9 cellular contexts compared by ENCODE assay signal in the genomic region with DNA sequence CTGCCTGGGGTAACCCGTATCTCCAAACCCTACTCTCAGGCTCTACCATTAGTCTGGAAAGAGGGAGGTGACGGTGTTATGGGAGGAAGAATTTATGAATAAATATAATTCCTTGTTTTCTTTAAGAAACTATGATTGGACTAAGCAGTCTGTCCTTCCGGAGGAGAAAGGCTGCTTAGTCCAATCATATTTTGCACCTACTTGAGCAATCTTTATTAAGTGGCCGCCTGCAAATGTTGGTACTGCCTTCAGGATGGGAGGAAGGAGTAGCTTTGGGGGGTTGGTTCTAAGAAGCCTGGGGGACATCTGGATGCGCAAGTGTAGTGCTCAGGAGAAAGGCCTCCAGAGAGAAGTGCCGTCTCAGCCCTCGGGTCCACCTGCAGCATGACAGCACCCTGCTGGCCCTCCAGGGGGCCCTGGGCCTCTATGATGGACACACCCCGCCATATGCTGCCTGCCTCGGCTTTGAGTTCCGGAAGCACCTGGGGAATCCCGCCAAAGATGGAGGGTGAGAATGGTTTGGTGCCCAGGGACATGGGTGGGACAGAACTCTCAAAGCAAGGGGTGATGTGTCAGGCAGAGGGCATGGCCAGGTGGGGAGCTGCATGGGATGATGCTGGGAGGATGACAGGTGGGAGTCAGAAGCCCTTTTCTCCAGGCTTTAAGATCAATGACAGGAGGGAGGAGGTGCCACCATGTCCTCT. TPM values are rescaled to one million over a fixed set of nuclear protein-coding genes. Genes with fewer than 3 reads are reported as not detected.
DNase-seq lines count a peak whose midpoint lies in the region; ATAC-seq, FAIRE-seq and TF ChIP-seq lines count a peak whose summit lies in the region.
"Had no signal": no experiment of that assay in that cellular context is flagged by ENCODE, and none has a peak within 500 bp of the region (broad histone marks: within the 10 kb centered on the region; RNA-seq: fewer than 3 reads in every experiment).

No MANE protein-coding gene starts in this region.

- H3K27ac ChIP-seq in thyroid gland, result no peak overlapping the region

- H3K27me3 Mint-ChIP-seq in activated naive CD8-positive, alpha-beta T cell treated with anti-CD3 and anti-CD28 coated beads, Interleukin-2, amount 10 ng/mL, durations not matched to agents 7 days and 5 days, result no peaks in the 10 kb centered on the region

- DNase-seq in stimulated activated CD4-positive, alpha-beta T cell treated with anti-CD3 and anti-CD28 coated beads, Interleukin-12 subunit alpha, Interleukin-12 subunit beta, amount 100 ng/mL, for 4 hours, result peak; percentile 39
- DNase-seq in stimulated activated CD4-positive, alpha-beta T cell treated with anti-CD3 and anti-CD28 coated beads, Interleukin-1b, Interleukin-23, amount 100 ng/mL, for 48 hours, result no peak
- DNase-seq in NCI-H1930 (lab: John Stamatoyannopoulos, UW), result peak; percentile 30 to 41
- DNase-seq in activated naive CD8-positive, alpha-beta T cell treated with anti-CD3 and anti-CD28 coated beads, Interleukin-2, amount 10 ng/mL, durations not matched to agents 7 days and 5 days, result no peak
- DNase-seq in thyroid gland, result peak; percentile 39 to 44
- no peak for DNase-seq in HTR-8/SVneo (ENCODE audit: insufficient read length, low spot score)

- ATAC-seq in activated naive CD8-positive, alpha-beta T cell treated with anti-CD3 and anti-CD28 coated beads, Interleukin-2, amount 10 ng/mL, durations not matched to agents 7 days and 5 days (ENCODE audit: low read depth), result peak; percentile 9
- ATAC-seq in GM21786 (IDR thresholded peaks at IDR 0.05; ENCODE audit: unreplicated experiment) (no peak), HG02981 (IDR thresholded peaks at IDR 0.05; ENCODE audit: unreplicated experiment) (no peak)

- no peaks in the 10 kb centered on the region for H3K36me3 Mint-ChIP-seq in activated naive CD8-positive, alpha-beta T cell treated with anti-CD3 and anti-CD28 coated beads, Interleukin-2, amount 10 ng/mL, durations not matched to agents 7 days and 5 days

- H3K9me3 ChIP-seq in thyroid gland, result no peaks in the 10 kb centered on the region

- H3K27ac Mint-ChIP-seq in activated naive CD8-positive, alpha-beta T cell treated with anti-CD3 and anti-CD28 coated beads, Interleukin-2, amount 10 ng/mL, durations not matched to agents 7 days and 5 days, result peak overlapping the region; percentile 25

- H3K4me3 Mint-ChIP-seq in activated naive CD8-positive, alpha-beta T cell treated with anti-CD3 and anti-CD28 coated beads, Interleukin-2, amount 10 ng/mL, durations not matched to agents 7 days and 5 days, result no peak overlapping the region

- no peaks in the 10 kb centered on the region for H3K9me3 Mint-ChIP-seq in activated naive CD8-positive, alpha-beta T cell treated with anti-CD3 and anti-CD28 coated beads, Interleukin-2, amount 10 ng/mL, durations not matched to agents 7 days and 5 days

- H3K4me3 ChIP-seq in thyroid gland (replicated peaks in 1 of 3), result no peak overlapping the region
- H3K4me3 ChIP-seq: lung had no signal

- H3K36me3 ChIP-seq in thyroid gland, result peaks cover 14 to 18% of the 10 kb centered on the region in 2 donors

- FAIRE-seq in HTR-8/SVneo (lab: Jason Lieb, UNC), result no peak

- H3K27me3 ChIP-seq in thyroid gland, result no peaks in the 10 kb centered on the region

- no peak for TF ChIP-seq POLR2A in thyroid gland (IDR thresholded peaks at IDR 0.05)

- 26 to 43% methylated on average over 6 to 10 of the region's 11 CpGs for whole genome bisulfite sequencing in thyroid gland, 2 donors

- intact Hi-C loops in thyroid gland (cut with DNase I), result no loop called here

- peaks cover 0 to 4% of the 10 kb centered on the region in 2 donors for H3K4me1 ChIP-seq in thyroid gland

- H3K4me1 Mint-ChIP-seq in activated naive CD8-positive, alpha-beta T cell treated with anti-CD3 and anti-CD28 coated beads, Interleukin-2, amount 10 ng/mL, durations not matched to agents 7 days and 5 days, result peaks cover 2% of the 10 kb centered on the region

- POLR2A ChIA-PET in activated naive CD8-positive, alpha-beta T cell treated with anti-CD3 and anti-CD28 coated beads, Interleukin-2, amount 10 ng/mL, durations not matched to agents 7 days and 5 days (lab: Charles Lee), result interaction anchor here (0.8 to 2.0 kb wide), 4 partner anchors 10 to 13 kb away, joined by 3 to 12 read pairs (median 6); no protein-coding TSS in a partner anchor

- peak in 3 of 6 experiments; percentile 6 to 36 (median 25) for TF ChIP-seq CTCF in thyroid gland (IDR thresholded peaks at IDR 0.05)

RNA-seq across cellular contexts. Expression of gene ACP4, which starts 4.0 kb away (rescaled TPM):
- not detected for total RNA-seq in activated naive CD8-positive, alpha-beta T cell treated with anti-CD3 and anti-CD28 coated beads, Interleukin-2, amount 10 ng/mL, durations not matched to agents 7 days and 5 days
- not detected for total RNA-seq in thyroid gland
- total RNA-seq: lung had no signal

RNA-seq across cellular contexts. Expression of gene GPR32, which starts 24.0 kb away (rescaled TPM):
- total RNA-seq in activated naive CD8-positive, alpha-beta T cell treated with anti-CD3 and anti-CD28 coated beads, Interleukin-2, amount 10 ng/mL, durations not matched to agents 7 days and 5 days, result not detected
- total RNA-seq in thyroid gland, result not detected
- total RNA-seq: lung had no signal

RNA-seq across cellular contexts. Expression of gene KLK1, which starts 29.4 kb away (rescaled TPM):
- 1 to 10 TPM; 1.4 to 2.7 TPM for total RNA-seq in activated naive CD8-positive, alpha-beta T cell treated with anti-CD3 and anti-CD28 coated beads, Interleukin-2, amount 10 ng/mL, durations not matched to agents 7 days and 5 days
- total RNA-seq in thyroid gland, result 1 to 10 TPM in 2 of 4 donors, under 1 TPM in 1, not detected in 1; 0.67 to 6.6 (median 6.1) TPM

RNA-seq across cellular contexts. Expression of gene KLK15, which starts 39.1 kb away (rescaled TPM):
- total RNA-seq in activated naive CD8-positive, alpha-beta T cell treated with anti-CD3 and anti-CD28 coated beads, Interleukin-2, amount 10 ng/mL, durations not matched to agents 7 days and 5 days, result not detected
- 1 to 10 TPM in 2 of 4 donors, under 1 TPM in 1, not detected in 1; 0.81 to 2.8 (median 1.8) TPM for total RNA-seq in thyroid gland
- total RNA-seq: lung had no signal

Comparison
In these comparisons a context has a peak if more than half of its experiments do, and no peak if none do; other contexts are left out.
1. DNase-seq: peak in stimulated activated CD4-positive, alpha-beta T cell treated with anti-CD3 and anti-CD28 coated beads, Interleukin-12 subunit alpha, Interleukin-12 subunit beta, amount 100 ng/mL, for 4 hours (single experiment), NCI-H1930 (2 of 2) and thyroid gland (2 of 2); none in stimulated activated CD4-positive, alpha-beta T cell treated with anti-CD3 and anti-CD28 coated beads, Interleukin-1b, Interleukin-23, amount 100 ng/mL, for 48 hours (single experiment), activated naive CD8-positive, alpha-beta T cell treated with anti-CD3 and anti-CD28 coated beads, Interleukin-2, amount 10 ng/mL, durations not matched to agents 7 days and 5 days (single experiment) and HTR-8/SVneo (single experiment).